1 cellular context compared by ENCODE assay signal in genomic region chr7:151026771-151027727, GRCh38.
TF ChIP-seq lines count a peak whose summit lies in the region.

No MANE protein-coding gene starts in this region.

TF ChIP-seq in HEK293, 187 proteins besides CTCF, POLR2A, EP300 and RAD21 (continued from another document):
- peak; percentile 55 for TF ChIP-seq WT1 (tag by site-specific recombination; IDR thresholded peaks at IDR 0.05)
